In genomic region chr12:67483871-67484554, GRCh38 we compare ENCODE assay signal across 9 cellular contexts.
DNase-seq lines count a peak whose midpoint lies in the region; ATAC-seq and TF ChIP-seq lines count a peak whose summit lies in the region.
"Had no signal": no experiment of that assay in that cellular context is flagged by ENCODE, and none has a peak within 500 bp of the region (broad histone marks: within the 10 kb centered on the region; RNA-seq: fewer than 3 reads in every experiment).

No MANE protein-coding gene starts in this region.

- no peaks in the 10 kb centered on the region for H3K27me3 ChIP-seq in BE2C

- DNase-seq in DMS53 treated with DMSO at 0.1 percent for 48 hours (lab: John Stamatoyannopoulos, UW; ENCODE audit: unreplicated experiment) (peak; percentile 6), immature natural killer cell (no peak), BE2C (no peak), KG1 (lab: John Stamatoyannopoulos, UW) (no peak), substantia nigra (lab: John Stamatoyannopoulos, UW) (no peak)
- DNase-seq: NK-92 treated with Interleukin-12 subunit alpha and Interleukin-12 subunit beta, amount 100 ng/mL, for 24 hours had no signal

- no peaks in the 10 kb centered on the region for H3K4me1 ChIP-seq in BE2C

- peaks cover 1 to 6% (median 2%) of the 10 kb centered on the region in 3 donors for H3K36me3 Mint-ChIP-seq in immature natural killer cell

- H3K36me3 ChIP-seq in BE2C = no peaks in the 10 kb centered on the region

- no peak overlapping the region for H3K4me3 ChIP-seq in BE2C (ENCODE audit: low read depth, low read length)

- H3K27ac ChIP-seq in substantia nigra (ENCODE audit: low read depth, low read length, poor library complexity, severe bottlenecking) = no peak overlapping the region

- no peaks in the 10 kb centered on the region for H3K9me3 ChIP-seq in BE2C

- peaks cover 0 to 1% (median under 1%) of the 10 kb centered on the region in 3 donors for H3K27me3 Mint-ChIP-seq in immature natural killer cell (ENCODE audit: low read depth in 3 of 3)

- TF ChIP-seq CTCF in BE2C (IDR thresholded peaks at IDR 0.05; ENCODE audit: low read depth, low read length) = no peak

- H3K4me3 Mint-ChIP-seq in immature natural killer cell = peak overlapping the region in 1 of 5 donors; percentile 15

- H3K27ac Mint-ChIP-seq in immature natural killer cell = peak overlapping the region; percentile 22 to 89 (median 56)

- peak; percentile 48 for ATAC-seq in GM19351 (IDR thresholded peaks at IDR 0.05; ENCODE audit: unreplicated experiment)
- peak; percentile 61 for ATAC-seq in HG03432 (IDR thresholded peaks at IDR 0.05; ENCODE audit: unreplicated experiment)
- ATAC-seq in GM18873 (IDR thresholded peaks at IDR 0.05; ENCODE audit: low FRiP score, unreplicated experiment) = no peak

- H3K4me1 Mint-ChIP-seq in immature natural killer cell = peaks cover 31 to 32% of the 10 kb centered on the region in 2 donors

- H3K9me3 Mint-ChIP-seq in immature natural killer cell = peaks cover 0 to 17% (median 2%) of the 10 kb centered on the region in 6 donors
